Comparison of ENCODE assay signal across 1 cellular context in genomic region chr7:128123291-128124037, GRCh38.
TF ChIP-seq lines count a peak whose summit lies in the region.

No MANE protein-coding gene starts in this region.

TF ChIP-seq in H1, 55 proteins besides CTCF, POLR2A, EP300 and RAD21:
- TF ChIP-seq USF2 (IDR thresholded peaks at IDR 0.05; ENCODE audit: low read length) (0 out of 2 replicates have a peak, but pooled peaks have one; percentile 15), CHD2 (IDR thresholded peaks at IDR 0.05; ENCODE audit: low read length) (no peak)
